In genomic region chr15:72070817-72071447, GRCh38 we compare ENCODE assay signal across 13 cellular contexts. TPM values are rescaled to one million over a fixed set of nuclear protein-coding genes. Genes with fewer than 3 reads are reported as not detected.
DNase-seq lines count a peak whose midpoint lies in the region; TF ChIP-seq lines count a peak whose summit lies in the region.
"Had no signal": no experiment of that assay in that cellular context is flagged by ENCODE, and none has a peak within 500 bp of the region (broad histone marks: within the 10 kb centered on the region; RNA-seq: fewer than 3 reads in every experiment).

No MANE protein-coding gene starts in this region.

- TF ChIP-seq CTCF in HEK293 (tag by site-specific recombination; IDR thresholded peaks at IDR 0.05) (no peak), type B pancreatic cell (conservative IDR thresholded peaks at IDR 0.05) (no peak)

- no peaks in the 10 kb centered on the region for H3K9me3 Mint-ChIP-seq in type B pancreatic cell
- no peaks in the 10 kb centered on the region for H3K9me3 Mint-ChIP-seq in activated naive CD8-positive, alpha-beta T cell treated with anti-CD3 and anti-CD28 coated beads for 36 hours
- H3K9me3 Mint-ChIP-seq: CD8-positive, alpha-beta T cell had no signal

- no peak overlapping the region for H3K4me3 ChIP-seq in HEK293 (ENCODE audit: low read depth, low read length)

- H3K4me3 Mint-ChIP-seq in type B pancreatic cell = no peak overlapping the region
- no peak overlapping the region for H3K4me3 Mint-ChIP-seq in activated naive CD8-positive, alpha-beta T cell treated with anti-CD3 and anti-CD28 coated beads for 36 hours
- H3K4me3 Mint-ChIP-seq: CD8-positive, alpha-beta T cell had no signal

- DNase-seq in NCI-H526 treated with DMSO at 0.1 percent for 48 hours (lab: John Stamatoyannopoulos, UW) (peak; percentile 83), fibroblast of gingiva (ENCODE audit: low read depth) (peak; percentile 7), type B pancreatic cell (ENCODE audit: extremely low spot score, unreplicated experiment) (no peak), SW 1271 (lab: John Stamatoyannopoulos, UW) (no peak), nucleus accumbens (lab: John Stamatoyannopoulos, UW) (no peak)
- no peak for DNase-seq in activated naive CD8-positive, alpha-beta T cell treated with anti-CD3 and anti-CD28 coated beads for 36 hours
- DNase-seq: ACHN; CD8-positive, alpha-beta T cell; H7; NCI-H2107; NCI-H345; SK-N-SH had no signal

- POLR2A ChIA-PET in HEK293 (lab: Yijun Ruan, JAX) = no interaction called here

- peaks cover 5% of the 10 kb centered on the region for H3K36me3 Mint-ChIP-seq in type B pancreatic cell
- H3K36me3 Mint-ChIP-seq in activated naive CD8-positive, alpha-beta T cell treated with anti-CD3 and anti-CD28 coated beads for 36 hours = peaks cover 5% of the 10 kb centered on the region

- CTCF ChIA-PET in HEK293 (lab: Yijun Ruan, JAX) = interaction anchor here (0.6 kb wide), 2 partner anchors 123 to 428 kb away, joined by 3 to 4 read pairs; no protein-coding TSS in a partner anchor

- no peaks in the 10 kb centered on the region for H3K27me3 Mint-ChIP-seq in type B pancreatic cell
- H3K27me3 Mint-ChIP-seq in activated naive CD8-positive, alpha-beta T cell treated with anti-CD3 and anti-CD28 coated beads for 36 hours = no peaks in the 10 kb centered on the region

- no peak overlapping the region for H3K27ac ChIP-seq in HEK293 (ENCODE audit: extremely low read depth, low read depth, low read length)

- H3K4me1 Mint-ChIP-seq in type B pancreatic cell (ENCODE audit: unreplicated experiment) = peaks cover 14% of the 10 kb centered on the region
- peaks cover 9% of the 10 kb centered on the region for H3K4me1 Mint-ChIP-seq in activated naive CD8-positive, alpha-beta T cell treated with anti-CD3 and anti-CD28 coated beads for 36 hours

- H3K36me3 ChIP-seq in HEK293 (ENCODE audit: control insufficient read depth in 2 of 2, insufficient read depth in 1 of 2, low read length in 2 of 2) = no peaks in the 10 kb centered on the region; a peak in 1 of 3 replicates

- H3K4me1 ChIP-seq in HEK293 (ENCODE audit: control insufficient read depth, insufficient read depth, low read length) = peaks cover 16% of the 10 kb centered on the region

- H3K9me3 ChIP-seq in HEK293 (ENCODE audit: control insufficient read depth, insufficient read depth, low read depth, low read length) = no peaks in the 10 kb centered on the region
- H3K9me3 ChIP-seq: SK-N-SH had no signal

- H3K27ac Mint-ChIP-seq in type B pancreatic cell = peak overlapping the region; percentile 8
- no peak overlapping the region for H3K27ac Mint-ChIP-seq in activated naive CD8-positive, alpha-beta T cell treated with anti-CD3 and anti-CD28 coated beads for 36 hours
- H3K27ac Mint-ChIP-seq: CD8-positive, alpha-beta T cell had no signal

TF ChIP-seq in HEK293, 187 proteins besides CTCF, POLR2A, EP300 and RAD21:
- TF ChIP-seq ZNF791 (tag by site-specific recombination; IDR thresholded peaks at IDR 0.05) = no peak
- TF ChIP-seq WT1 (tag by site-specific recombination; IDR thresholded peaks at IDR 0.05) = no peak
- TF ChIP-seq PRDM6 (tag by site-specific recombination; IDR thresholded peaks at IDR 0.05) = peak; percentile 72
- no peak for TF ChIP-seq ZNF23 (tag by site-specific recombination; IDR thresholded peaks at IDR 0.05; ENCODE audit: borderline replicate concordance)
- no peak for TF ChIP-seq ZNF645 (tag by site-specific recombination; IDR thresholded peaks at IDR 0.05)
- TF ChIP-seq ZNF664 (tag by site-specific recombination; IDR thresholded peaks at IDR 0.05) = peak; percentile 98
TF ChIP-seq in HEK293: peak in this region for 2.

RNA-seq across cellular contexts. Expression of gene MYO9A, which starts 47.0 kb away (rescaled TPM):
- 42.4 and 43.4 TPM in 2 replicates for total RNA-seq in type B pancreatic cell (ENCODE audit: low replicate concordance)
- total RNA-seq in activated naive CD8-positive, alpha-beta T cell treated with anti-CD3 and anti-CD28 coated beads for 36 hours = 10 to 100 TPM; 15.4 to 19.1 TPM

RNA-seq across cellular contexts. Expression of gene SENP8, which starts 47.3 kb away (rescaled TPM):
- total RNA-seq in type B pancreatic cell (ENCODE audit: low replicate concordance) = 4.9 and 6.1 TPM in 2 replicates
- total RNA-seq in activated naive CD8-positive, alpha-beta T cell treated with anti-CD3 and anti-CD28 coated beads for 36 hours = 1 to 10 TPM; 2.0 to 2.2 TPM

Comparison
In these comparisons a context has a peak if more than half of its experiments do, and no peak if none do; other contexts are left out.
1. DNase-seq: peak in NCI-H526 treated with DMSO at 0.1 percent for 48 hours (single experiment) and fibroblast of gingiva (single experiment); none in type B pancreatic cell (single experiment), activated naive CD8-positive, alpha-beta T cell treated with anti-CD3 and anti-CD28 coated beads for 36 hours (single experiment), SW 1271 (0 of 2) and nucleus accumbens (0 of 56).